Comparison of ENCODE assay signal across 19 cellular contexts in genomic region chr9:2889023-2889422, GRCh38. TPM values are rescaled to one million over a fixed set of nuclear protein-coding genes. Genes with fewer than 3 reads are reported as not detected.
DNase-seq lines count a peak whose midpoint lies in the region; ATAC-seq, FAIRE-seq and TF ChIP-seq lines count a peak whose summit lies in the region.
"Had no signal": no experiment of that assay in that cellular context is flagged by ENCODE, and none has a peak within 500 bp of the region (broad histone marks: within the 10 kb centered on the region; RNA-seq: fewer than 3 reads in every experiment).

No MANE protein-coding gene starts in this region.

- no peak for FAIRE-seq in GM12891 (lab: Jason Lieb, UNC)
- FAIRE-seq: A204.1, D721Med, GM12892, H1 had no signal

- DNase-seq in GM12891 (ENCODE audit: insufficient read length, low spot score) = no peak
- peak; percentile 25 for DNase-seq in NCI-H526 treated with DMSO at 0.1 percent for 48 hours (lab: John Stamatoyannopoulos, UW)
- DNase-seq in AG08396 (ENCODE audit: low spot score) = no peak
- no peak for DNase-seq in DMS 273 (lab: John Stamatoyannopoulos, UW; ENCODE audit: unreplicated experiment)
- no peak for DNase-seq in nucleus accumbens (lab: John Stamatoyannopoulos, UW)
- DNase-seq: AML-193; BE2C; CD4-positive, alpha-beta T cell; CD8-positive, alpha-beta memory T cell; DMS79 treated with DMSO at 0.1 percent for 48 hours; GF-D8; GM23248; H9 had no signal

- TF ChIP-seq POLR2A in GM12891 (IDR thresholded peaks at IDR 0.05; ENCODE audit: low read depth, low read length) = no peak

- peak; percentile 56 for ATAC-seq in HG03354 (IDR thresholded peaks at IDR 0.05; ENCODE audit: poor library complexity, severe bottlenecking, unreplicated experiment)
- ATAC-seq: HCT116 had no signal

TF ChIP-seq in GM12891, 5 proteins besides CTCF, POLR2A, EP300 and RAD21:
- TF ChIP-seq POLR2AphosphoS5 (IDR thresholded peaks at IDR 0.05; ENCODE audit: low read depth, low read length) (no peak), SPI1 (IDR thresholded peaks at IDR 0.05; ENCODE audit: low read depth, low read length) (0 out of 2 replicates have a peak, but pooled peaks have one; percentile 1)

RNA-seq across cellular contexts. Expression of gene PUM3, which starts 45.1 kb away (rescaled TPM):
- 33.9 TPM for polyA plus RNA-seq in GM12891 (2012; ENCODE audit: low read depth, missing spikeins)
